ENCODE assay signal across 24 cellular contexts in genomic region chr4:6169239-6169638, GRCh38. TPM values are rescaled to one million over a fixed set of nuclear protein-coding genes. Genes with fewer than 3 reads are reported as not detected.
DNase-seq lines count a peak whose midpoint lies in the region; ATAC-seq, FAIRE-seq and TF ChIP-seq lines count a peak whose summit lies in the region.
"Had no signal": no experiment of that assay in that cellular context is flagged by ENCODE, and none has a peak within 500 bp of the region (broad histone marks: within the 10 kb centered on the region; RNA-seq: fewer than 3 reads in every experiment).

No MANE protein-coding gene starts in this region.

- H3K4me2 ChIP-seq in HepG2 (ENCODE audit: low read depth, low read length) (no peak overlapping the region), H1 (ENCODE audit: insufficient read depth in 1 of 2, low read depth in 2 of 2, low read length in 2 of 2) (no peak overlapping the region)
- H3K4me2 ChIP-seq: A549 had no signal

- H3K79me2 ChIP-seq in HepG2 (ENCODE audit: insufficient read depth, low read length) (no peaks in the 10 kb centered on the region), H1 (ENCODE audit: control insufficient read depth in 1 of 2, insufficient read depth in 2 of 2, low read length in 2 of 2) (no peaks in the 10 kb centered on the region)

- TF ChIP-seq CTCF in HepG2 (CRISPR knock-in tag; IDR thresholded peaks at IDR 0.05), result no peak
- TF ChIP-seq CTCF in right lobe of liver (IDR thresholded peaks at IDR 0.05), result no peak
- peak; percentile 8 to 28 (median 12); a peak in 3 of 4 replicates for TF ChIP-seq CTCF in H1 (IDR thresholded peaks at IDR 0.05; ENCODE audit: control extremely low read depth in 1 of 3, insufficient read depth in 1 of 3, low read depth in 1 of 3, low read length in 3 of 3)

- H3K23ac ChIP-seq in H1 (ENCODE audit: insufficient read length), result no peak overlapping the region

- 0% methylated on average over 1 of the region's 4 CpGs for WGBS in HepG2 (ENCODE audit: low lambda C conversion rate)
- 66% methylated on average over 3 of the region's 4 CpGs for WGBS in right lobe of liver (ENCODE audit: insufficient coverage, low coverage, low lambda C conversion rate, missing lambda C conversion rate)
- 79% methylated on average over 4 of the region's 4 CpGs; no CpG with 5 or more reads in 1 of the 2 experiments for WGBS in H1 (ENCODE audit: extremely low coverage in 1 of 2, insufficient coverage in 1 of 2, insufficient read length in 1 of 2, insufficient replicate concordance in 2 of 2, low coverage in 1 of 2, low lambda C conversion rate in 2 of 2, missing lambda C conversion rate in 1 of 2), 2 experiments

- no peak overlapping the region for H3K14ac ChIP-seq in H1 (ENCODE audit: insufficient read length)

- no peaks in the 10 kb centered on the region for H4K20me1 ChIP-seq in HepG2 (ENCODE audit: insufficient read depth, low read length)
- peaks cover 0 to 15% of the 10 kb centered on the region in 2 experiments for H4K20me1 ChIP-seq in H1 (replicated peaks in 1 of 2; ENCODE audit: control insufficient read depth in 1 of 2, insufficient read depth in 2 of 2, low read length in 2 of 2)

- H2BK12ac ChIP-seq in H1 (ENCODE audit: low read depth, low read length), result no peak overlapping the region

- H4K8ac ChIP-seq in H1 (ENCODE audit: extremely low read depth, insufficient read depth, low read length), result no peak overlapping the region

- TF ChIP-seq POLR2A in HepG2 (IDR thresholded peaks at IDR 0.05; ENCODE audit: insufficient read depth in 1 of 2, low read depth in 2 of 2, low read length in 2 of 2) (no peak), right lobe of liver (IDR thresholded peaks at IDR 0.05) (no peak), H1 (IDR thresholded peaks at IDR 0.05; ENCODE audit: control extremely low read depth in 1 of 2, low read depth in 2 of 2, low read length in 2 of 2) (no peak)

- no peak overlapping the region for H3K4me3 Mint-ChIP-seq in T-helper 17 cell
- H3K4me3 Mint-ChIP-seq: CD8-positive, alpha-beta T cell; T-cell had no signal

- no peak overlapping the region for H2BK20ac ChIP-seq in H1 (ENCODE audit: low read length)

- H3K27me3 ChIP-seq in HepG2 (ENCODE audit: control insufficient read depth in 1 of 2, insufficient read depth in 2 of 2, low read length in 2 of 2) (no peaks in the 10 kb centered on the region), right lobe of liver (no peaks in the 10 kb centered on the region), H1 (replicated peaks in 1 of 4; ENCODE audit: control insufficient read depth in 3 of 4, extremely low read depth in 1 of 4, insufficient read depth in 3 of 4, low read length in 3 of 4) (no peaks in the 10 kb centered on the region)

- H3K27ac ChIP-seq in HepG2 (ENCODE audit: extremely low read length, insufficient read depth, low read length), result no peak overlapping the region
- no peak overlapping the region for H3K27ac ChIP-seq in right lobe of liver
- no peak overlapping the region for H3K27ac ChIP-seq in H1 (ENCODE audit: low read depth, low read length)
- H3K27ac ChIP-seq: A549, C4-2B, RWPE1 had no signal

- no peak overlapping the region for H2BK120ac ChIP-seq in H1 (replicated peaks; ENCODE audit: low read depth, low read length)

- no peak overlapping the region for H2BK15ac ChIP-seq in H1 (ENCODE audit: low read length)

- no peaks in the 10 kb centered on the region for H3K79me1 ChIP-seq in H1 (ENCODE audit: low read depth, low read length)

- POLR2A ChIA-PET in HepG2 (lab: Yijun Ruan, JAX) (no interaction called here), H1 (lab: Charles Lee; ENCODE audit: partially characterized antibody) (interaction anchor here (1.0 kb wide), 1 partner anchor 17 kb away, joined by 4 read pairs; no protein-coding TSS in a partner anchor)

- H2AK5ac ChIP-seq in H1 (ENCODE audit: low read depth, low read length), result no peak overlapping the region

- H4K91ac ChIP-seq in H1 (replicated peaks; ENCODE audit: insufficient read length, low read length), result no peak overlapping the region

- H3K4me1 Mint-ChIP-seq in T-helper 17 cell, result peaks cover 20% of the 10 kb centered on the region

- TF ChIP-seq EP300 in HepG2 (IDR thresholded peaks at IDR 0.05; ENCODE audit: low read depth in 2 of 2, low read length in 2 of 2) (no peak), HepG2 (CRISPR knock-in tag; IDR thresholded peaks at IDR 0.05; ENCODE audit: borderline replicate concordance) (no peak), H1 (IDR thresholded peaks at IDR 0.05; ENCODE audit: borderline replicate concordance in 1 of 2, low read depth in 2 of 2, low read length in 2 of 2) (no peak)

- CTCF ChIA-PET in HepG2 (lab: Yijun Ruan, JAX; ENCODE audit: low intra/inter-chr PET ratio, low total read pairs) (no interaction called here), H1 (lab: Charles Lee; ENCODE audit: partially characterized antibody) (interaction anchor here (0.7 to 1.4 kb wide), 6 partner anchors 10 to 140 kb away, joined by 3 to 8 read pairs (median 4); no protein-coding TSS in a partner anchor)

- no peaks in the 10 kb centered on the region for H3K36me3 ChIP-seq in HepG2 (replicated peaks in 1 of 2; ENCODE audit: control insufficient read depth in 1 of 2, insufficient read depth in 2 of 2, low read length in 2 of 2)
- no peaks in the 10 kb centered on the region for H3K36me3 ChIP-seq in right lobe of liver
- H3K36me3 ChIP-seq in H1 (ENCODE audit: control insufficient read depth in 2 of 4, insufficient read depth in 4 of 4, low read length in 3 of 4), result no peaks in the 10 kb centered on the region

- no peak overlapping the region for H2BK5ac ChIP-seq in H1 (ENCODE audit: low read depth, low read length)

- no peak for DNase-seq in HepG2 (ENCODE audit: low spot score)
- DNase-seq in right lobe of liver, result no peak
- no peak for DNase-seq in T-helper 17 cell
- no peak for DNase-seq in H1 (ENCODE audit: low read depth in 1 of 2, low spot score in 2 of 2)
- DNase-seq in NCI-H446 (lab: John Stamatoyannopoulos, UW), result no peak
- DNase-seq in NCI-H1417 treated with DMSO at 0.1 percent for 48 hours (lab: John Stamatoyannopoulos, UW), result no peak
- no peak for DNase-seq in LoVo (ENCODE audit: low spot score)
- DNase-seq: Caco-2; CD8-positive, alpha-beta T cell; GOT3; HCEC 1CT; NCI-H1092 treated with DMSO at 0.1 percent for 48 hours; NCI-H1436 treated with DMSO at 0.1 percent for 48 hours; NCI-H187 treated with DMSO at 0.1 percent for 48 hours; NCI-H2107; NCI-H446 treated with DMSO at 0.1 percent for 48 hours; NCI-H526; SHP77; T-cell had no signal

- peaks cover 4% of the 10 kb centered on the region for H3K27me3 Mint-ChIP-seq in T-helper 17 cell

- H3K23me2 ChIP-seq in H1 (ENCODE audit: low read depth, low read length), result peaks cover 17% of the 10 kb centered on the region; the same call in 1 of the 2 replicates

- peaks cover 2% of the 10 kb centered on the region for H3K36me3 Mint-ChIP-seq in T-helper 17 cell (ENCODE audit: low read depth)
- H3K36me3 Mint-ChIP-seq: CD8-positive, alpha-beta T cell had no signal

- H3K4me3 ChIP-seq in HepG2 (replicated peaks in 1 of 3; ENCODE audit: insufficient read depth in 1 of 3, low read depth in 2 of 3, low read length in 3 of 3), result no peak overlapping the region
- H3K4me3 ChIP-seq in right lobe of liver, result no peak overlapping the region
- H3K4me3 ChIP-seq in H1 (ENCODE audit: extremely low read depth in 1 of 4, insufficient read depth in 2 of 4, low read depth in 3 of 4, low read length in 4 of 4), result no peak overlapping the region
- H3K4me3 ChIP-seq: A549 had no signal

- H3K56ac ChIP-seq in H1 (replicated peaks; ENCODE audit: insufficient read length, low read depth, low read length), result no peak overlapping the region

- peak overlapping the region; percentile 27 for H3K27ac Mint-ChIP-seq in T-helper 17 cell
- H3K27ac Mint-ChIP-seq: CD8-positive, alpha-beta T cell had no signal

- no peak overlapping the region for H3K18ac ChIP-seq in H1 (ENCODE audit: extremely low read depth, low read length)

- H2AFZ ChIP-seq in HepG2 (ENCODE audit: low read length) (no peak overlapping the region), H1 (ENCODE audit: low read length) (no peak overlapping the region)

- BruUV-seq in HepG2 (replicated peaks; lab: Mats Ljungman, UMichigan), result no TSS peak

- in situ Hi-C loops in HepG2 (cut with HindIII; ENCODE audit: extremely low pct_ligation_motif_present, low pct_unique_long_range_greater_than_20kb), result no loop called here

- no peak overlapping the region for H3K4ac ChIP-seq in H1 (replicated peaks; ENCODE audit: insufficient read length, low read depth, low read length)

- intact Hi-C loops in HepG2 (cut with micrococcal nuclease; ENCODE audit: unreplicated experiment) (no loop called here), right lobe of liver (cut with DNase I) (no loop called here)

- H3K4me1 ChIP-seq in HepG2 (ENCODE audit: insufficient read depth, low read length) (no peaks in the 10 kb centered on the region), right lobe of liver (no peaks in the 10 kb centered on the region), H1 (replicated peaks in 1 of 4; ENCODE audit: control insufficient read depth in 3 of 4, insufficient read depth in 4 of 4, low read length in 3 of 4) (peaks cover 0 to 2% (median 0%) of the 10 kb centered on the region in 4 experiments; a peak in 1 of 7 replicates)
- H3K4me1 ChIP-seq: A549, Caco-2 had no signal

- ATAC-seq in HepG2 (peak; percentile 52), right lobe of liver (no peak), T-helper 17 cell (no peak)
- ATAC-seq: CD8-positive, alpha-beta T cell; Panc1; T-cell had no signal

- FAIRE-seq in HepG2 (lab: Jason Lieb, UNC), result no peak
- no peak for FAIRE-seq in H1 (lab: Jason Lieb, UNC)
- FAIRE-seq: A549 had no signal

- H4K5ac ChIP-seq in H1 (ENCODE audit: insufficient read length, low read depth, low read length), result no peak overlapping the region

- no peak overlapping the region for H3K9ac ChIP-seq in HepG2 (ENCODE audit: insufficient read depth, low read depth, low read length)
- H3K9ac ChIP-seq in H1 (replicated peaks in 1 of 4; ENCODE audit: extremely low read depth in 1 of 4, low read depth in 3 of 4, low read length in 3 of 4), result no peak overlapping the region

- H3K9me3 ChIP-seq in HepG2 (ENCODE audit: low read length) (peaks cover 7% of the 10 kb centered on the region; the same call in 1 of the 2 replicates), right lobe of liver (no peaks in the 10 kb centered on the region), T-helper 17 cell (ENCODE audit: control insufficient read depth, low read length, poor library complexity, severe bottlenecking) (no peaks in the 10 kb centered on the region), H1 (ENCODE audit: insufficient read depth in 2 of 2, low read depth in 1 of 2, low read length in 1 of 2) (peaks cover 0 to 4% of the 10 kb centered on the region in 2 experiments; a peak in 1 of 4 replicates)
- H3K9me3 ChIP-seq: A549, Caco-2 had no signal

- no peak for TF ChIP-seq RAD21 in HepG2 (CRISPR knock-in tag; IDR thresholded peaks at IDR 0.05)
- TF ChIP-seq RAD21 in H1 (IDR thresholded peaks at IDR 0.05 in 1 of 2, conservative IDR thresholded peaks at IDR 0.05 in 1 of 2; ENCODE audit: low read depth in 2 of 2, low read length in 2 of 2), result no peak; a peak in 1 of 4 replicates

RNA-seq across cellular contexts. Expression of gene JAKMIP1, which starts 31.1 kb away (rescaled TPM):
- total RNA-seq in HepG2 (2016; rRNA removed; fragmentation: Illumina TruSeq; extraction: Trizol) (not detected in 2 replicates), right lobe of liver (under 1 TPM in 1 of 6 experiments, not detected in 5; 0.12 TPM), T-helper 17 cell (10 to 100 TPM in 1 of 2 donors, 1 to 10 TPM in 1; 8.5 to 16.8 TPM)
- total RNA-seq in HepG2 (2016; cell fraction: cytosol; rRNA removed; fragmentation: Illumina TruSeq; extraction: Trizol; ENCODE audit: low read depth), result not detected in 2 replicates
- not detected in 2 replicates for total RNA-seq in HepG2 (2016; cell fraction: insoluble cytoplasmic fraction; rRNA removed; fragmentation: Illumina TruSeq; extraction: Trizol)
- total RNA-seq in HepG2 (2016; cell fraction: membrane; rRNA removed; fragmentation: Illumina TruSeq; extraction: Trizol), result not detected in 2 replicates
- not detected in 2 replicates for total RNA-seq in HepG2 (2016; cell fraction: nucleus; rRNA removed; fragmentation: Illumina TruSeq; extraction: Trizol)
- polyA plus RNA-seq in HepG2 (2011; rRNA removed) (not detected in 2 replicates), H1 (2011; rRNA removed) (2.5 and 2.7 TPM in 2 replicates)
- not detected in 2 replicates for polyA plus RNA-seq in HepG2 (2011; cell fraction: cytosol; rRNA removed)
- polyA plus RNA-seq in HepG2 (2011; cell fraction: nucleus; rRNA removed), result not detected in 2 replicates
- not detected in 2 replicates for polyA plus RNA-seq in HepG2 (2012)
- not detected in 2 replicates for polyA plus RNA-seq in HepG2 (2016; cell fraction: cytosol; fragmentation: Illumina TruSeq; extraction: Trizol; ENCODE audit: low read depth)
- not detected in 2 replicates for polyA plus RNA-seq in HepG2 (2016; cell fraction: insoluble cytoplasmic fraction; fragmentation: Illumina TruSeq; extraction: Trizol; ENCODE audit: low read depth)
- polyA plus RNA-seq in HepG2 (2016; cell fraction: membrane; fragmentation: Illumina TruSeq; extraction: Trizol; ENCODE audit: low read depth), result not detected in 2 replicates
- not detected in 2 replicates for polyA plus RNA-seq in HepG2 (2016; cell fraction: nucleus; fragmentation: Illumina TruSeq; extraction: Trizol; ENCODE audit: insufficient read depth, low read depth)
- not detected in 2 replicates for polyA minus RNA-seq in HepG2 (2011; rRNA and poly(A)+ RNA removed; ENCODE audit: low replicate concordance)
- polyA minus RNA-seq in HepG2 (2011; cell fraction: cytosol; rRNA and poly(A)+ RNA removed), result not detected in 2 replicates
- polyA minus RNA-seq in HepG2 (2011; cell fraction: nucleus; rRNA and poly(A)+ RNA removed), result not detected in 2 replicates
- 3.9 and 4.4 TPM in 2 replicates for total RNA-seq in H1 (2021; fragmentation: NEBNext Ultra II Directional; extraction: Animal tissue kit (Norgen Biotek cat#: 25700))
- 4.6 TPM for polyA plus RNA-seq in H1 (2011; cell fraction: cytosol; rRNA removed)
- polyA plus RNA-seq in H1 (2011; cell fraction: nucleus; rRNA removed), result 6.6 TPM
- 3.2 to 4.2 TPM (median 3.3 TPM) in 4 replicates for polyA plus RNA-seq in H1 (2012, experiment 1 of 2)
- 0.80 TPM for polyA plus RNA-seq in H1 (2012, experiment 2 of 2)
- polyA plus RNA-seq in H1 (2013, experiment 1 of 2), result 1.5 TPM
- 1.5 TPM for polyA plus RNA-seq in H1 (2013, experiment 2 of 2)
- polyA minus RNA-seq in H1 (2011; rRNA and poly(A)+ RNA removed), result 1.5 and 1.9 TPM in 2 replicates
- polyA minus RNA-seq in H1 (2011; cell fraction: cytosol; rRNA and poly(A)+ RNA removed), result 3.4 TPM
- 9.3 TPM for polyA minus RNA-seq in H1 (2011; cell fraction: nucleus; rRNA and poly(A)+ RNA removed)
- total RNA-seq: Caco-2, SK-MEL-5 had no signal
- polyA plus RNA-seq: A549 had no signal

Comparison
In these comparisons a context has a peak if more than half of its experiments do, and no peak if none do; other contexts are left out.
1. CTCF ChIP-seq: peak in H1 (3 of 3); none in HepG2 (single experiment) and right lobe of liver (0 of 4).
2. Of the 41 proteins assayed by ChIP-seq in both HepG2 and H1: peak only in HepG2: none; only in H1: CTCF; in both: none; in neither: 40.